Comparison of ENCODE assay signal across 1 cellular context in genomic region chr9:136386018-136386417, GRCh38.
TF ChIP-seq lines count a peak whose summit lies in the region.

No MANE protein-coding gene starts in this region.

TF ChIP-seq in IMR-90, 13 proteins besides CTCF, POLR2A, EP300 and RAD21:
- no peak for TF ChIP-seq FOS (IDR thresholded peaks at IDR 0.05; ENCODE audit: low read depth, low read length)
- no peak for TF ChIP-seq ELK1 (IDR thresholded peaks at IDR 0.05; ENCODE audit: borderline replicate concordance, low read depth, low read length)
- no peak for TF ChIP-seq NFE2L2 (IDR thresholded peaks at IDR 0.05; ENCODE audit: low read depth, low read length)
- TF ChIP-seq MXI1 (IDR thresholded peaks at IDR 0.05; ENCODE audit: borderline replicate concordance, low read depth, low read length) = no peak
